Comparison of ENCODE assay signal across 23 cellular contexts in genomic region chr5:83401775-83402174, GRCh38.
DNase-seq lines count a peak whose midpoint lies in the region; ATAC-seq, FAIRE-seq and TF ChIP-seq lines count a peak whose summit lies in the region.
"Had no signal": no experiment of that assay in that cellular context is flagged by ENCODE, and none has a peak within 500 bp of the region (broad histone marks: within the 10 kb centered on the region; RNA-seq: fewer than 3 reads in every experiment).

No MANE protein-coding gene starts in this region.

- peak overlapping the region; percentile 12; the same call in 1 of the 2 replicates for H3K4me2 ChIP-seq in GM12878 (ENCODE audit: control insufficient read depth, insufficient read depth)
- H3K4me2 ChIP-seq in smooth muscle cell: no peak overlapping the region
- H3K4me2 ChIP-seq: A549, BLaER1 had no signal

- no peaks in the 10 kb centered on the region for H3F3A ChIP-seq in smooth muscle cell (ENCODE audit: low read depth)

- H3K36me3 ChIP-seq in GM12878 (ENCODE audit: control insufficient read depth in 2 of 2, insufficient read depth in 2 of 2, low read length in 1 of 2): no peaks in the 10 kb centered on the region
- H3K36me3 ChIP-seq in smooth muscle cell (ENCODE audit: low read depth): no peaks in the 10 kb centered on the region
- H3K36me3 ChIP-seq: BLaER1, heart left ventricle, SJSA1 had no signal

- TF ChIP-seq POLR2A in GM12878 (IDR thresholded peaks at IDR 0.05; ENCODE audit: low read depth, low read length): no peak

- no peak for FAIRE-seq in GM12878 (lab: Jason Lieb, UNC)
- FAIRE-seq: A549 had no signal

- H3K4me1 Mint-ChIP-seq in T-cell: peaks cover 0 to 3% (median 0%) of the 10 kb centered on the region in 3 donors
- H3K4me1 Mint-ChIP-seq: natural killer cell had no signal

- BruUV-seq in GM12878 (replicated peaks; lab: Mats Ljungman, UMichigan): no TSS peak

- no peak for TF ChIP-seq RAD21 in GM12878 (IDR thresholded peaks at IDR 0.05; ENCODE audit: insufficient read depth, low read depth, low read length)

- H3K4me1 ChIP-seq in GM12878 (ENCODE audit: control insufficient read depth, insufficient read depth, low read length) (peaks cover 11% of the 10 kb centered on the region), smooth muscle cell (ENCODE audit: low read depth) (peaks cover 26% of the 10 kb centered on the region)
- H3K4me1 ChIP-seq: A549, BLaER1, SJSA1 had no signal

- no peak overlapping the region for H3K27ac Mint-ChIP-seq in T-cell
- H3K27ac Mint-ChIP-seq: activated CD4-positive, alpha-beta T cell treated with anti-CD3 and anti-CD28 coated beads, Interleukin-2, amount 10 ng/mL, durations not matched to agents 24 days and 14 days; activated naive CD4-positive, alpha-beta T cell treated with anti-CD3 and anti-CD28 coated beads for 36 hours; activated T-cell treated with anti-CD3 and anti-CD28 coated beads, Interleukin-2, amount 50 U/mL, for 72 hours; natural killer cell had no signal

- no peak for TF ChIP-seq CTCF in GM12878 (IDR thresholded peaks at IDR 0.05 in 2 of 3, conservative IDR thresholded peaks at IDR 0.05 in 1 of 3; ENCODE audit: control insufficient read depth in 2 of 3, extremely low read depth in 1 of 3, insufficient read depth in 1 of 3, low read depth in 3 of 3, low read length in 3 of 3)
- no peak for TF ChIP-seq CTCF in smooth muscle cell (IDR thresholded peaks at IDR 0.05; ENCODE audit: borderline replicate concordance, insufficient read depth, poor library complexity, severe bottlenecking)
- TF ChIP-seq CTCF in coronary artery (IDR thresholded peaks at IDR 0.05): no peak
- TF ChIP-seq CTCF in GM13977 (IDR thresholded peaks at IDR 0.05; ENCODE audit: extremely low read depth, insufficient read depth, missing control alignments): no peak

- peak; percentile 44 for DNase-seq in SIG-M5 treated with dmso at 0.1 percent for 504 hours (lab: John Stamatoyannopoulos, UW; ENCODE audit: unreplicated experiment)
- DNase-seq in SIG-M5 (lab: John Stamatoyannopoulos, UW): no peak
- peak; percentile 12 to 53 for DNase-seq in Kasumi-1 (lab: John Stamatoyannopoulos, UW)
- DNase-seq in GM12878 (ENCODE audit: low read depth, low spot score): no peak
- no peak for DNase-seq in smooth muscle cell (lab: John Stamatoyannopoulos, UW; ENCODE audit: unreplicated experiment)
- DNase-seq in coronary artery (ENCODE audit: low spot score): no peak
- DNase-seq in GM13977 (ENCODE audit: low spot score): no peak
- no peak for DNase-seq in T-cell
- DNase-seq: activated CD4-positive, alpha-beta T cell treated with anti-CD3 and anti-CD28 coated beads, Interleukin-2, amount 10 ng/mL, durations not matched to agents 24 days and 14 days; activated naive CD4-positive, alpha-beta T cell treated with anti-CD3 and anti-CD28 coated beads for 36 hours; amygdala; Calu3; caudate nucleus; heart left ventricle; left colon; natural killer cell; NCI-H1436; NCI-H2171 had no signal

- H3K27me3 Mint-ChIP-seq in T-cell: no peaks in the 10 kb centered on the region

- no peaks in the 10 kb centered on the region for H3K36me3 Mint-ChIP-seq in T-cell
- H3K36me3 Mint-ChIP-seq: natural killer cell had no signal

- H2AFZ ChIP-seq in GM12878 (ENCODE audit: control insufficient read depth, low read depth, low read length) (peak overlapping the region; percentile 76; the same call in 1 of the 2 replicates), smooth muscle cell (ENCODE audit: low read depth) (peak overlapping the region; percentile 77)

- H3K27ac ChIP-seq in GM12878 (ENCODE audit: control insufficient read depth, insufficient read depth): 0 out of 2 replicates have a peak overlapping the region, but pooled peaks have one; percentile 27
- no peak overlapping the region for H3K27ac ChIP-seq in smooth muscle cell (ENCODE audit: low read depth)
- H3K27ac ChIP-seq in coronary artery: no peak overlapping the region
- H3K27ac ChIP-seq: A549, BLaER1, heart left ventricle, SJSA1 had no signal

- POLR2A ChIA-PET in GM12878 (lab: Charles Lee) (no interaction called here), T-cell (lab: Charles Lee) (no interaction called here)

- H3K9me3 Mint-ChIP-seq in T-cell: no peaks in the 10 kb centered on the region
- H3K9me3 Mint-ChIP-seq: activated CD4-positive, alpha-beta T cell treated with anti-CD3 and anti-CD28 coated beads, Interleukin-2, amount 10 ng/mL, durations not matched to agents 24 days and 14 days; activated naive CD4-positive, alpha-beta T cell treated with anti-CD3 and anti-CD28 coated beads for 36 hours; activated T-cell treated with anti-CD3 and anti-CD28 coated beads, Interleukin-2, amount 50 U/mL, for 72 hours; natural killer cell had no signal

- RAD21 ChIA-PET in GM12878 (lab: Charles Lee; ENCODE audit: unreplicated experiment): interaction anchor here (0.8 to 1.0 kb wide), 2 partner anchors 12 to 28 kb away, joined by 3 to 4 read pairs; no protein-coding TSS in a partner anchor

- no peaks in the 10 kb centered on the region for H4K20me1 ChIP-seq in GM12878 (ENCODE audit: control insufficient read depth, insufficient read depth)
- H4K20me1 ChIP-seq in smooth muscle cell (ENCODE audit: low read depth): no peaks in the 10 kb centered on the region
- H4K20me1 ChIP-seq: BLaER1 had no signal

- H3K27me3 ChIP-seq in GM12878 (replicated peaks in 1 of 2; ENCODE audit: control insufficient read depth in 2 of 2, insufficient read depth in 2 of 2, low read length in 1 of 2) (no peaks in the 10 kb centered on the region), smooth muscle cell (ENCODE audit: low read depth) (no peaks in the 10 kb centered on the region)
- H3K27me3 ChIP-seq: BLaER1, heart left ventricle, SJSA1 had no signal

- ATAC-seq in GM12878 (no peak; the same call in 2 of the 3 replicates), T-cell (replicated peaks in 1 of 4) (no peak)
- ATAC-seq: A549, heart left ventricle, left colon, natural killer cell, Panc1 had no signal

- no peak for TF ChIP-seq EP300 in GM12878 (IDR thresholded peaks at IDR 0.05; ENCODE audit: borderline replicate concordance in 1 of 2, control insufficient read depth in 1 of 2, low read depth in 2 of 2, low read length in 2 of 2)

- in situ Hi-C loops in GM12878 (cut with MboI): no loop called here
- in situ Hi-C loops in GM13977 (cut with MboI; ENCODE audit: low pct_unique_long_range_greater_than_20kb, low sequenced_read_pairs, unreplicated experiment): loop anchor here (25.0 kb wide), 1 partner anchor 514 kb away; no protein-coding TSS in a partner anchor

- no peaks in the 10 kb centered on the region for H3K9me3 ChIP-seq in GM12878 (replicated peaks; ENCODE audit: control insufficient read depth, insufficient read depth, low read length)
- no peaks in the 10 kb centered on the region for H3K9me3 ChIP-seq in smooth muscle cell (replicated peaks; ENCODE audit: low read depth)
- H3K9me3 ChIP-seq: A549, BLaER1, heart left ventricle, SJSA1 had no signal

- H3K79me2 ChIP-seq in GM12878 (ENCODE audit: control insufficient read depth, insufficient read depth, low read length) (no peaks in the 10 kb centered on the region), smooth muscle cell (ENCODE audit: low read depth) (no peaks in the 10 kb centered on the region)

- CTCF ChIA-PET in GM12878 (lab: Yijun Ruan, JAX) (no interaction called here), T-cell (lab: Charles Lee) (no interaction called here)

- H3K9ac ChIP-seq in GM12878 (ENCODE audit: control insufficient read depth, insufficient read depth, low read length) (no peak overlapping the region), smooth muscle cell (ENCODE audit: low read depth) (no peak overlapping the region)
- H3K9ac ChIP-seq: BLaER1 had no signal

- intact Hi-C loops in GM12878 (cut with micrococcal nuclease; ENCODE audit: unreplicated experiment): no loop called here

- H3K4me3 Mint-ChIP-seq in T-cell: no peak overlapping the region
- H3K4me3 Mint-ChIP-seq: activated CD4-positive, alpha-beta T cell treated with anti-CD3 and anti-CD28 coated beads, Interleukin-2, amount 10 ng/mL, durations not matched to agents 24 days and 14 days; activated naive CD4-positive, alpha-beta T cell treated with anti-CD3 and anti-CD28 coated beads for 36 hours; natural killer cell had no signal

- H3K4me3 ChIP-seq in GM12878: no peak overlapping the region
- H3K4me3 ChIP-seq in smooth muscle cell: no peak overlapping the region
- no peak overlapping the region for H3K4me3 ChIP-seq in coronary artery
- H3K4me3 ChIP-seq: A549, BLaER1, heart left ventricle, SJSA1 had no signal

- SMC1A ChIA-PET in GM12878 (lab: Charles Lee; ENCODE audit: uncharacterized antibody, unreplicated experiment): interaction anchor here (0.7 to 1.6 kb wide), 4 partner anchors 9 to 590 kb away, joined by 3 to 4 read pairs (median 3); no protein-coding TSS in a partner anchor

TF ChIP-seq in GM12878, 131 proteins besides CTCF, POLR2A, EP300 and RAD21:
- TF ChIP-seq PAX8 (IDR thresholded peaks at IDR 0.05): no peak
- TF ChIP-seq SPI1 (IDR thresholded peaks at IDR 0.05; ENCODE audit: borderline replicate concordance, insufficient read depth, low read depth, low read length): no peak
- TF ChIP-seq TCF3 (IDR thresholded peaks at IDR 0.05; ENCODE audit: borderline replicate concordance, insufficient read depth, low read depth, low read length): no peak
- no peak for TF ChIP-seq RFX5 (IDR thresholded peaks at IDR 0.05; ENCODE audit: low read depth, low read length)
- no peak for TF ChIP-seq CBX5 (IDR thresholded peaks at IDR 0.05; ENCODE audit: low read depth)
- TF ChIP-seq POLR2AphosphoS5 (IDR thresholded peaks at IDR 0.05; ENCODE audit: low read length): no peak
- no peak for TF ChIP-seq CBFB (IDR thresholded peaks at IDR 0.05; ENCODE audit: low read depth)
- TF ChIP-seq SIN3A (IDR thresholded peaks at IDR 0.05; ENCODE audit: low read depth, low read length): no peak
- no peak for TF ChIP-seq HDAC2 (IDR thresholded peaks at IDR 0.05)
- no peak for TF ChIP-seq STAT3 (IDR thresholded peaks at IDR 0.05; ENCODE audit: low read depth, low read length)
- no peak for TF ChIP-seq EZH2 (IDR thresholded peaks at IDR 0.05; ENCODE audit: borderline replicate concordance, control insufficient read depth, low read depth, low read length)
- no peak for TF ChIP-seq HCFC1 (IDR thresholded peaks at IDR 0.05; ENCODE audit: low read length)
- TF ChIP-seq NFXL1 (IDR thresholded peaks at IDR 0.05; ENCODE audit: borderline replicate concordance): no peak

Comparison
In these comparisons a context has a peak if more than half of its experiments do, and no peak if none do; other contexts are left out.
1. DNase-seq: peak in SIG-M5 treated with dmso at 0.1 percent for 504 hours (single experiment) and Kasumi-1 (2 of 2); none in SIG-M5 (single experiment), GM12878 (single experiment), smooth muscle cell (single experiment), coronary artery (single experiment), GM13977 (single experiment) and T-cell (0 of 34).